Comparison of ENCODE assay signal across 1 cellular context in the genomic region with DNA sequence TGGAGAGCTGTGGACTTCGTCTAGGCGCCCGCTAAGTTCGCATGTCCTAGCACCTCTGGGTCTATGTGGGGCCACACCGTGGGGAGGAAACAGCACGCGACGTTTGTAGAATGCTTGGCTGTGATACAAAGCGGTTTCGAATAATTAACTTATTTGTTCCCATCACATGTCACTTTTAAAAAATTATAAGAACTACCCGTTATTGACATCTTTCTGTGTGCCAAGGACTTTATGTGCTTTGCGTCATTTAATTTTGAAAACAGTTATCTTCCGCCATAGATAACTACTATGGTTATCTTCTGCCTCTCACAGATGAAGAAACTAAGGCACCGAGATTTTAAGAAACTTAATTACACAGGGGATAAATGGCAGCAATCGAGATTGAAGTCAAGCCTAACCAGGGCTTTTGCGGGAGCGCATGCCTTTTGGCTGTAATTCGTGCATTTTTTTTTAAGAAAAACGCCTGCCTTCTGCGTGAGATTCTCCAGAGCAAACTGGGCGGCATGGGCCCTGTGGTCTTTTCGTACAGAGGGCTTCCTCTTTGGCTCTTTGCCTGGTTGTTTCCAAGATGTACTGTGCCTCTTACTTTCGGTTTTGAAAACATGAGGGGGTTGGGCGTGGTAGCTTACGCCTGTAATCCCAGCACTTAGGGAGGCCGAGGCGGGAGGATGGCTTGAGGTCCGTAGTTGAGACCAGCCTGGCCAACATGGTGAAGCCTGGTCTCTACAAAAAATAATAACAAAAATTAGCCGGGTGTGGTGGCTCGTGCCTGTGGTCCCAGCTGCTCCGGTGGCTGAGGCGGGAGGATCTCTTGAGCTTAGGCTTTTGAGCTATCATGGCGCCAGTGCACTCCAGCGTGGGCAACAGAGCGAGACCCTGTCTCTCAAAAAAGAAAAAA.
TF ChIP-seq lines count a peak whose summit lies in the region.

No MANE protein-coding gene starts in this region.

TF ChIP-seq in K562, 482 proteins besides CTCF, POLR2A, EP300 and RAD21 (continued from another document and continues in another):
- TF ChIP-seq, protein P1, sequence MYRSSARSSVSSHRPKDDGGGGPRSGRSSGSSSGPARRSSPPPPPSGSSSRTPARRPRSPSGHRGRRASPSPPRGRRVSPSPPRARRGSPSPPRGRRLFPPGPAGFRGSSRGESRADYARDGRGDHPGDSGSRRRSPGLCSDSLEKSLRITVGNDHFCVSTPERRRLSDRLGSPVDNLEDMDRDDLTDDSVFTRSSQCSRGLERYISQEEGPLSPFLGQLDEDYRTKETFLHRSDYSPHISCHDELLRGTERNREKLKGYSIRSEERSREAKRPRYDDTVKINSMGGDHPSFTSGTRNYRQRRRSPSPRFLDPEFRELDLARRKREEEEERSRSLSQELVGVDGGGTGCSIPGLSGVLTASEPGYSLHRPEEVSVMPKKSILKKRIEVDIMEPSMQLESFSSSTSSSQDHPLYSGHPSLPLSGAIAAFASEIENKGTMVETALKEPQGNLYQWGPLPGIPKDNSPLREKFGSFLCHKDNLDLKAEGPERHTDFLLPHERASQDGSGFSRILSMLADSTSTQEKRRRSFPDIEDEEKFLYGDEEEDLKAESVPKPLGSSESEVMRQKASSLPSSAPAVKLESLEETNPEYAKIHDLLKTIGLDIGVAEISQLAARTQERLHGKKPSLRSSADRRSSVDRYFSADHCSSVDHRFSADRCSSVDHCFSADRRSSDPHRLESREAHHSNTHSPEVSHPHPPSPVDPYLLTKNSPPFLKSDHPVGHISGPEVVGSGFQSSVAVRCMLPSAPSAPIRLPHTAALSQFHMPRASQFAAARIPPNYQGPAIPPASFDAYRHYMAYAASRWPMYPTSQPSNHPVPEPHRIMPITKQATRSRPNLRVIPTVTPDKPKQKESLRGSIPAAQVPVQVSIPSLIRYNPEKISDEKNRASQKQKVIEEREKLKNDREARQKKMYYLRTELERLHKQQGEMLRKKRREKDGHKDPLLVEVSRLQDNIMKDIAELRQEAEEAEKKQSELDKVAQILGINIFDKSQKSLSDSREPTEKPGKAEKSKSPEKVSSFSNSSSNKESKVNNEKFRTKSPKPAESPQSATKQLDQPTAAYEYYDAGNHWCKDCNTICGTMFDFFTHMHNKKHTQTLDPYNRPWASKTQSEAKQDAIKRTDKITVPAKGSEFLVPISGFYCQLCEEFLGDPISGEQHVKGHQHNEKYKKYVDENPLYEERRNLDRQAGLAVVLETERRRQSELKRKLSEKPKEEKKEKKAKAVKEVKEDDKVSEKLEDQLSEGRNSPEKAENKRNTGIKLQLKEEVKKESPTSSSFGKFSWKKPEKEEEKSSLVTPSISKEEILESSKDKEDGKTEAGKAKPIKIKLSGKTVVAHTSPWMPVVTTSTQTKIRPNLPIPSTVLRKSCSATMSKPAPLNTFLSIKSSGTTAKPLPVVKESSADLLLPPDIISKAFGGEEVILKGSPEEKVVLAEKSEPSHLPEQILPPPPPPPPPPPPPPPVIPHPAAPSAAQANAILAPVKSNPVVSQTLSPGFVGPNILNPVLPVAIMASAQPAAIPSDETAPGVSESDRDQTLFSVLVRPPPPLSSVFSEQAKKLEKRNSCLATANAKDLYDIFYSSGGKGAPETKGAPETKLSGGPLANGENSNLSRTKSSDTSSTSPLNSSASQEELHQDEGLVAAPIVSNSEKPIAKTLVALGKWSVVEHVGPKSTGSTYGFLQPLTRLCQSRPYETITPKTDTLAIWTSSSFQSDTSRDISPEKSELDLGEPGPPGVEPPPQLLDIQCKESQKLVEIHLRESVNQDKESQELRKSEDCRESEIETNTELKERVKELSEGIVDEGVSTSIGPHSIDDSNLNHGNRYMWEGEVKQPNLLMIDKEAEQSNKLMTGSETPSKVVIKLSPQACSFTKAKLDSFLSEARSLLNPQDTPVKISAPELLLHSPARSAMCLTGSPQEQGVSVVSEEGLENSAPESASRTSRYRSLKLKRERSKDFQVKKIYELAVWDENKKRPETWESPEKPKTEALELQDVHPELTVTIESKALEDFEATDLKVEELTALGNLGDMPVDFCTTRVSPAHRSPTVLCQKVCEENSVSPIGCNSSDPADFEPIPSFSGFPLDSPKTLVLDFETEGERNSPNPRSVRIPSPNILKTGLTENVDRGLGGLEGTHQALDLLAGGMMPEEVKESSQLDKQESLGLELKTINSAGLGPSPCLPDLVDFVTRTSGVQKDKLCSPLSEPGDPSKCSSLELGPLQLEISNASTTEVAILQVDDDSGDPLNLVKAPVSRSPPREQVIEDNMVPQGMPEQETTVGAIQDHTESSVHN (IDR thresholded peaks at IDR 0.05; ENCODE audit: borderline replicate concordance in 1 of 2, low read depth in 1 of 2): peak in 1 of 2 experiments; percentile 41; a peak in 1 of 4 replicates
- TF ChIP-seq, protein P2, sequence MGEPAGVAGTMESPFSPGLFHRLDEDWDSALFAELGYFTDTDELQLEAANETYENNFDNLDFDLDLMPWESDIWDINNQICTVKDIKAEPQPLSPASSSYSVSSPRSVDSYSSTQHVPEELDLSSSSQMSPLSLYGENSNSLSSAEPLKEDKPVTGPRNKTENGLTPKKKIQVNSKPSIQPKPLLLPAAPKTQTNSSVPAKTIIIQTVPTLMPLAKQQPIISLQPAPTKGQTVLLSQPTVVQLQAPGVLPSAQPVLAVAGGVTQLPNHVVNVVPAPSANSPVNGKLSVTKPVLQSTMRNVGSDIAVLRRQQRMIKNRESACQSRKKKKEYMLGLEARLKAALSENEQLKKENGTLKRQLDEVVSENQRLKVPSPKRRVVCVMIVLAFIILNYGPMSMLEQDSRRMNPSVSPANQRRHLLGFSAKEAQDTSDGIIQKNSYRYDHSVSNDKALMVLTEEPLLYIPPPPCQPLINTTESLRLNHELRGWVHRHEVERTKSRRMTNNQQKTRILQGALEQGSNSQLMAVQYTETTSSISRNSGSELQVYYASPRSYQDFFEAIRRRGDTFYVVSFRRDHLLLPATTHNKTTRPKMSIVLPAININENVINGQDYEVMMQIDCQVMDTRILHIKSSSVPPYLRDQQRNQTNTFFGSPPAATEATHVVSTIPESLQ (CRISPR knock-in tag; IDR thresholded peaks at IDR 0.05): no peak
- TF ChIP-seq ILK (tag; IDR thresholded peaks at IDR 0.05; ENCODE audit: borderline replicate concordance, low read depth) (no peak), CC2D1A (IDR thresholded peaks at IDR 0.05) (peak; percentile 54; the same call in 1 of the 2 replicates), SMAD3 (CRISPR knock-in tag; conservative IDR thresholded peaks at IDR 0.05) (no peak), RBM25 (IDR thresholded peaks at IDR 0.05; ENCODE audit: low read depth, low read length, severe bottlenecking) (peak; percentile 37), RCOR1 (IDR thresholded peaks at IDR 0.05; ENCODE audit: borderline replicate concordance in 1 of 2, low read depth in 2 of 2, low read length in 2 of 2) (no peak)
- TF ChIP-seq, protein P3, sequence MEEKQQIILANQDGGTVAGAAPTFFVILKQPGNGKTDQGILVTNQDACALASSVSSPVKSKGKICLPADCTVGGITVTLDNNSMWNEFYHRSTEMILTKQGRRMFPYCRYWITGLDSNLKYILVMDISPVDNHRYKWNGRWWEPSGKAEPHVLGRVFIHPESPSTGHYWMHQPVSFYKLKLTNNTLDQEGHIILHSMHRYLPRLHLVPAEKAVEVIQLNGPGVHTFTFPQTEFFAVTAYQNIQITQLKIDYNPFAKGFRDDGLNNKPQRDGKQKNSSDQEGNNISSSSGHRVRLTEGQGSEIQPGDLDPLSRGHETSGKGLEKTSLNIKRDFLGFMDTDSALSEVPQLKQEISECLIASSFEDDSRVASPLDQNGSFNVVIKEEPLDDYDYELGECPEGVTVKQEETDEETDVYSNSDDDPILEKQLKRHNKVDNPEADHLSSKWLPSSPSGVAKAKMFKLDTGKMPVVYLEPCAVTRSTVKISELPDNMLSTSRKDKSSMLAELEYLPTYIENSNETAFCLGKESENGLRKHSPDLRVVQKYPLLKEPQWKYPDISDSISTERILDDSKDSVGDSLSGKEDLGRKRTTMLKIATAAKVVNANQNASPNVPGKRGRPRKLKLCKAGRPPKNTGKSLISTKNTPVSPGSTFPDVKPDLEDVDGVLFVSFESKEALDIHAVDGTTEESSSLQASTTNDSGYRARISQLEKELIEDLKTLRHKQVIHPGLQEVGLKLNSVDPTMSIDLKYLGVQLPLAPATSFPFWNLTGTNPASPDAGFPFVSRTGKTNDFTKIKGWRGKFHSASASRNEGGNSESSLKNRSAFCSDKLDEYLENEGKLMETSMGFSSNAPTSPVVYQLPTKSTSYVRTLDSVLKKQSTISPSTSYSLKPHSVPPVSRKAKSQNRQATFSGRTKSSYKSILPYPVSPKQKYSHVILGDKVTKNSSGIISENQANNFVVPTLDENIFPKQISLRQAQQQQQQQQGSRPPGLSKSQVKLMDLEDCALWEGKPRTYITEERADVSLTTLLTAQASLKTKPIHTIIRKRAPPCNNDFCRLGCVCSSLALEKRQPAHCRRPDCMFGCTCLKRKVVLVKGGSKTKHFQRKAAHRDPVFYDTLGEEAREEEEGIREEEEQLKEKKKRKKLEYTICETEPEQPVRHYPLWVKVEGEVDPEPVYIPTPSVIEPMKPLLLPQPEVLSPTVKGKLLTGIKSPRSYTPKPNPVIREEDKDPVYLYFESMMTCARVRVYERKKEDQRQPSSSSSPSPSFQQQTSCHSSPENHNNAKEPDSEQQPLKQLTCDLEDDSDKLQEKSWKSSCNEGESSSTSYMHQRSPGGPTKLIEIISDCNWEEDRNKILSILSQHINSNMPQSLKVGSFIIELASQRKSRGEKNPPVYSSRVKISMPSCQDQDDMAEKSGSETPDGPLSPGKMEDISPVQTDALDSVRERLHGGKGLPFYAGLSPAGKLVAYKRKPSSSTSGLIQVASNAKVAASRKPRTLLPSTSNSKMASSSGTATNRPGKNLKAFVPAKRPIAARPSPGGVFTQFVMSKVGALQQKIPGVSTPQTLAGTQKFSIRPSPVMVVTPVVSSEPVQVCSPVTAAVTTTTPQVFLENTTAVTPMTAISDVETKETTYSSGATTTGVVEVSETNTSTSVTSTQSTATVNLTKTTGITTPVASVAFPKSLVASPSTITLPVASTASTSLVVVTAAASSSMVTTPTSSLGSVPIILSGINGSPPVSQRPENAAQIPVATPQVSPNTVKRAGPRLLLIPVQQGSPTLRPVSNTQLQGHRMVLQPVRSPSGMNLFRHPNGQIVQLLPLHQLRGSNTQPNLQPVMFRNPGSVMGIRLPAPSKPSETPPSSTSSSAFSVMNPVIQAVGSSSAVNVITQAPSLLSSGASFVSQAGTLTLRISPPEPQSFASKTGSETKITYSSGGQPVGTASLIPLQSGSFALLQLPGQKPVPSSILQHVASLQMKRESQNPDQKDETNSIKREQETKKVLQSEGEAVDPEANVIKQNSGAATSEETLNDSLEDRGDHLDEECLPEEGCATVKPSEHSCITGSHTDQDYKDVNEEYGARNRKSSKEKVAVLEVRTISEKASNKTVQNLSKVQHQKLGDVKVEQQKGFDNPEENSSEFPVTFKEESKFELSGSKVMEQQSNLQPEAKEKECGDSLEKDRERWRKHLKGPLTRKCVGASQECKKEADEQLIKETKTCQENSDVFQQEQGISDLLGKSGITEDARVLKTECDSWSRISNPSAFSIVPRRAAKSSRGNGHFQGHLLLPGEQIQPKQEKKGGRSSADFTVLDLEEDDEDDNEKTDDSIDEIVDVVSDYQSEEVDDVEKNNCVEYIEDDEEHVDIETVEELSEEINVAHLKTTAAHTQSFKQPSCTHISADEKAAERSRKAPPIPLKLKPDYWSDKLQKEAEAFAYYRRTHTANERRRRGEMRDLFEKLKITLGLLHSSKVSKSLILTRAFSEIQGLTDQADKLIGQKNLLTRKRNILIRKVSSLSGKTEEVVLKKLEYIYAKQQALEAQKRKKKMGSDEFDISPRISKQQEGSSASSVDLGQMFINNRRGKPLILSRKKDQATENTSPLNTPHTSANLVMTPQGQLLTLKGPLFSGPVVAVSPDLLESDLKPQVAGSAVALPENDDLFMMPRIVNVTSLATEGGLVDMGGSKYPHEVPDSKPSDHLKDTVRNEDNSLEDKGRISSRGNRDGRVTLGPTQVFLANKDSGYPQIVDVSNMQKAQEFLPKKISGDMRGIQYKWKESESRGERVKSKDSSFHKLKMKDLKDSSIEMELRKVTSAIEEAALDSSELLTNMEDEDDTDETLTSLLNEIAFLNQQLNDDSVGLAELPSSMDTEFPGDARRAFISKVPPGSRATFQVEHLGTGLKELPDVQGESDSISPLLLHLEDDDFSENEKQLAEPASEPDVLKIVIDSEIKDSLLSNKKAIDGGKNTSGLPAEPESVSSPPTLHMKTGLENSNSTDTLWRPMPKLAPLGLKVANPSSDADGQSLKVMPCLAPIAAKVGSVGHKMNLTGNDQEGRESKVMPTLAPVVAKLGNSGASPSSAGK (IDR thresholded peaks at IDR 0.05): peak; percentile 90
- TF ChIP-seq, protein P4, sequence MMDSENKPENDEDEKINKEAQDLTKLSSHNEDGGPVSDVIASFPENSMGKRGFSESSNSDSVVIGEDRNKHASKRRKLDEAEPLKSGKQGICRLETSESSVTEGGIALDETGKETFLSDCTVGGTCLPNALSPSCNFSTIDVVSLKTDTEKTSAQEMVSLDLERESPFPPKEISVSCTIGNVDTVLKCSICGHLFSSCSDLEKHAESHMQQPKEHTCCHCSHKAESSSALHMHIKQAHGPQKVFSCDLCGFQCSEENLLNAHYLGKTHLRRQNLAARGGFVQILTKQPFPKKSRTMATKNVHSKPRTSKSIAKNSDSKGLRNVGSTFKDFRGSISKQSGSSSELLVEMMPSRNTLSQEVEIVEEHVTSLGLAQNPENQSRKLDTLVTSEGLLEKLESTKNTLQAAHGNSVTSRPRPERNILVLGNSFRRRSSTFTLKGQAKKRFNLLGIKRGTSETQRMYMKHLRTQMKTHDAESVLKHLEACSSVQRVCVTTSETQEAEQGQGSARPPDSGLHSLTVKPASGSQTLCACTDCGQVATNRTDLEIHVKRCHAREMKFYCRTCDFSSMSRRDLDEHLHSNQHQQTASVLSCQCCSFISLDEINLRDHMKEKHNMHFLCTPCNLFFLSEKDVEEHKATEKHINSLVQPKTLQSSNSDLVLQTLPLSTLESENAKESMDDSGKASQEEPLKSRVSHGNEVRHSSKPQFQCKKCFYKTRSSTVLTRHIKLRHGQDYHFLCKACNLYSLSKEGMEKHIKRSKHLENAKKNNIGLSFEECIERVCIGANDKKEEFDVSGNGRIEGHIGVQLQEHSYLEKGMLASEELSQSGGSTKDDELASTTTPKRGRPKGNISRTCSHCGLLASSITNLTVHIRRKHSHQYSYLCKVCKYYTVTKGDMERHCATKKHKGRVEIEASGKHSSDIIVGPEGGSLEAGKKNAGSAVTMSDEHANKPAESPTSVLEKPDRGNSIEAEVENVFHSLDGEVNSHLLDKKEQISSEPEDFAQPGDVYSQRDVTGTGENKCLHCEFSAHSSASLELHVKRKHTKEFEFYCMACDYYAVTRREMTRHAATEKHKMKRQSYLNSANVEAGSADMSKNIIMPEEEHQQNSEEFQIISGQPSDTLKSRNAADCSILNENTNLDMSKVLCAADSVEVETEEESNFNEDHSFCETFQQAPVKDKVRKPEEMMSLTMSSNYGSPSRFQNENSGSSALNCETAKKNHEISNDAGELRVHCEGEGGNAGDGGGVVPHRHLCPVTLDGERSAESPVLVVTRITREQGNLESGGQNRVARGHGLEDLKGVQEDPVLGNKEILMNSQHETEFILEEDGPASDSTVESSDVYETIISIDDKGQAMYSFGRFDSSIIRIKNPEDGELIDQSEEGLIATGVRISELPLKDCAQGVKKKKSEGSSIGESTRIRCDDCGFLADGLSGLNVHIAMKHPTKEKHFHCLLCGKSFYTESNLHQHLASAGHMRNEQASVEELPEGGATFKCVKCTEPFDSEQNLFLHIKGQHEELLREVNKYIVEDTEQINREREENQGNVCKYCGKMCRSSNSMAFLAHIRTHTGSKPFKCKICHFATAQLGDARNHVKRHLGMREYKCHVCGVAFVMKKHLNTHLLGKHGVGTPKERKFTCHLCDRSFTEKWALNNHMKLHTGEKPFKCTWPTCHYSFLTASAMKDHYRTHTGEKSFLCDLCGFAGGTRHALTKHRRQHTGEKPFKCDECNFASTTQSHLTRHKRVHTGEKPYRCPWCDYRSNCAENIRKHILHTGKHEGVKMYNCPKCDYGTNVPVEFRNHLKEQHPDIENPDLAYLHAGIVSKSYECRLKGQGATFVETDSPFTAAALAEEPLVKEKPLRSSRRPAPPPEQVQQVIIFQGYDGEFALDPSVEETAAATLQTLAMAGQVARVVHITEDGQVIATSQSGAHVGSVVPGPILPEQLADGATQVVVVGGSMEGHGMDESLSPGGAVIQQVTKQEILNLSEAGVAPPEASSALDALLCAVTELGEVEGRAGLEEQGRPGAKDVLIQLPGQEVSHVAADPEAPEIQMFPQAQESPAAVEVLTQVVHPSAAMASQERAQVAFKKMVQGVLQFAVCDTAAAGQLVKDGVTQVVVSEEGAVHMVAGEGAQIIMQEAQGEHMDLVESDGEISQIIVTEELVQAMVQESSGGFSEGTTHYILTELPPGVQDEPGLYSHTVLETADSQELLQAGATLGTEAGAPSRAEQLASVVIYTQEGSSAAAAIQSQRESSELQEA (IDR thresholded peaks at IDR 0.05; ENCODE audit: low read depth): no peak
